14 cellular contexts compared by ENCODE assay signal in genomic region chr18:3219621-3220335, GRCh38. TPM values are rescaled to one million over a fixed set of nuclear protein-coding genes. Genes with fewer than 3 reads are reported as not detected.
A peak's percentile ranks its signal among the peaks of the same experiment; 100 is the strongest.
DNase-seq lines count a peak whose midpoint lies in the region; ATAC-seq and TF ChIP-seq lines count a peak whose summit lies in the region.
"Had no signal": no experiment of that assay in that cellular context is flagged by ENCODE, and none has a peak within 500 bp of the region (broad histone marks: within the 10 kb centered on the region; RNA-seq: fewer than 3 reads in every experiment).

Gene MYOM1 (minus strand): TSS chr18:3219968. CDS start chr18:3215223, 4,745 bp downstream.

- ATAC-seq in gastrocnemius medialis (peak; percentile 67 to 73), GM18520 (IDR thresholded peaks at IDR 0.05; ENCODE audit: unreplicated experiment) (no peak)
- ATAC-seq: activated CD8-positive, alpha-beta T cell treated with anti-CD3 and anti-CD28 coated beads for 36 hours; lower lobe of right lung had no signal

- peaks cover 29% of the 10 kb centered on the region for H3K4me1 Mint-ChIP-seq in mesothelial cell of epicardium

- H3K36me3 Mint-ChIP-seq in mesothelial cell of epicardium, result no peaks in the 10 kb centered on the region

- H3K36me3 ChIP-seq in esophagus (ENCODE audit: control insufficient read depth in 2 of 2, insufficient read depth in 2 of 2, low read length in 1 of 2) (no peaks in the 10 kb centered on the region), gastrocnemius medialis (no peaks in the 10 kb centered on the region)
- H3K36me3 ChIP-seq: lower lobe of right lung had no signal

- peak; percentile 73 for DNase-seq in OCI-M1 (lab: John Stamatoyannopoulos, UW)
- no peak for DNase-seq in mesothelial cell of epicardium (ENCODE audit: low spot score in 2 of 2, unreplicated experiment in 2 of 2)
- peak; percentile 35 to 60 for DNase-seq in gastrocnemius medialis
- no peak for DNase-seq in NCI-H526 (lab: John Stamatoyannopoulos, UW)
- DNase-seq in activated gamma-delta T cell treated with Interleukin-2 at 50 U/mL for 16 hours, result no peak
- DNase-seq in UCSD-AML1 (lab: John Stamatoyannopoulos, UW; ENCODE audit: unreplicated experiment), result no peak
- DNase-seq: activated CD8-positive, alpha-beta T cell treated with anti-CD3 and anti-CD28 coated beads for 36 hours; activated naive CD4-positive, alpha-beta T cell treated with anti-CD3 and anti-CD28 coated beads, Interleukin-2, amount 50 U/mL, for 16 hours; DMS153; lower lobe of right lung had no signal

- intact Hi-C loops in gastrocnemius medialis (cut with DNase I; ENCODE audit: low total_unique reads), result loop anchor here (1.0 kb wide), 1 partner anchor 28 kb away; the partner anchor contains the start of gene MYL12A

- peak in 1 of 2 donors; percentile 67 for TF ChIP-seq POLR2A in gastrocnemius medialis (IDR thresholded peaks at IDR 0.05)

- H3K4me3 ChIP-seq in esophagus (ENCODE audit: low read depth in 1 of 2, low read length in 2 of 2), result peak within 1 kb of the TSS in 1 of 2 donors; percentile 31
- H3K4me3 ChIP-seq in gastrocnemius medialis, result peak within 1 kb of the TSS; percentile 50 to 67 (median 58)
- H3K4me3 ChIP-seq: lower lobe of right lung had no signal

- H3K27me3 Mint-ChIP-seq in mesothelial cell of epicardium (ENCODE audit: low read depth), result no peaks in the 10 kb centered on the region
- H3K27me3 Mint-ChIP-seq: activated CD8-positive, alpha-beta T cell treated with anti-CD3 and anti-CD28 coated beads for 36 hours had no signal

- H3K9me3 Mint-ChIP-seq in mesothelial cell of epicardium, result peaks cover 9% of the 10 kb centered on the region
- H3K9me3 Mint-ChIP-seq: activated CD8-positive, alpha-beta T cell treated with anti-CD3 and anti-CD28 coated beads for 36 hours; T-helper 1 cell treated with Interleukin-12 subunit alpha and Interleukin-12 subunit beta and Interleukin-4 antibody, amounts not matched to agents 30 μg/mL and 1 μg/mL, for 36 hours had no signal

- no peak within 1 kb of the TSS for H3K4me3 Mint-ChIP-seq in mesothelial cell of epicardium
- H3K4me3 Mint-ChIP-seq: activated CD8-positive, alpha-beta T cell treated with anti-CD3 and anti-CD28 coated beads for 36 hours; T-helper 1 cell treated with Interleukin-12 subunit alpha and Interleukin-12 subunit beta and Interleukin-4 antibody, amounts not matched to agents 30 μg/mL and 1 μg/mL, for 36 hours had no signal

- TF ChIP-seq CTCF in mesothelial cell of epicardium (IDR thresholded peaks at IDR 0.05; ENCODE audit: unreplicated experiment) (no peak), gastrocnemius medialis (IDR thresholded peaks at IDR 0.05 in 4 of 5, conservative IDR thresholded peaks at IDR 0.05 in 1 of 5) (no peak)

- H3K4me1 ChIP-seq in esophagus (ENCODE audit: control insufficient read depth in 2 of 2, insufficient read depth in 2 of 2, low read length in 1 of 2), result no peaks in the 10 kb centered on the region
- peaks cover 35 to 36% of the 10 kb centered on the region in 2 donors for H3K4me1 ChIP-seq in gastrocnemius medialis
- H3K4me1 ChIP-seq: lower lobe of right lung had no signal

- H3K9me3 ChIP-seq in esophagus (ENCODE audit: control insufficient read depth in 2 of 2, insufficient read depth in 1 of 2, low read depth in 1 of 2, low read length in 1 of 2), result no peaks in the 10 kb centered on the region
- H3K9me3 ChIP-seq in gastrocnemius medialis, result no peaks in the 10 kb centered on the region
- H3K9me3 ChIP-seq: lower lobe of right lung had no signal

- H3K27me3 ChIP-seq in esophagus (ENCODE audit: control insufficient read depth in 1 of 2, insufficient read depth in 2 of 2, low read length in 2 of 2) (no peaks in the 10 kb centered on the region), gastrocnemius medialis (no peaks in the 10 kb centered on the region)

- peak within 1 kb of the TSS; percentile 28 to 74 for H3K27ac ChIP-seq in esophagus (ENCODE audit: low read depth in 2 of 2, low read length in 1 of 2)
- H3K27ac ChIP-seq in gastrocnemius medialis, result peak within 1 kb of the TSS; percentile 81 to 90 (median 89)
- H3K27ac ChIP-seq: HL-60, lower lobe of right lung had no signal

- 66 to 77% methylated on average over 10 of the region's 10 CpGs for WGBS in esophagus, 2 donors

- in situ Hi-C loops in gastrocnemius medialis (cut with MboI; ENCODE audit: low sequenced_read_pairs in 4 of 4), result no loop called here

- peak within 1 kb of the TSS; percentile 9 for H3K27ac Mint-ChIP-seq in mesothelial cell of epicardium
- H3K27ac Mint-ChIP-seq: activated CD8-positive, alpha-beta T cell treated with anti-CD3 and anti-CD28 coated beads for 36 hours; T-helper 1 cell treated with Interleukin-12 subunit alpha and Interleukin-12 subunit beta and Interleukin-4 antibody, amounts not matched to agents 30 μg/mL and 1 μg/mL, for 36 hours had no signal

RNA-seq across cellular contexts. Expression of gene MYOM1, which starts in this region (rescaled TPM):
- 1 to 10 TPM; 1.6 to 1.7 TPM for polyA plus RNA-seq in esophagus
- total RNA-seq in mesothelial cell of epicardium (1.2 to 2.8 TPM (median 2.1 TPM) in 3 replicates), gastrocnemius medialis (100 to 1,000 TPM; 245 to 307 (median 273) TPM)

Comparison
In these comparisons a context has a peak if more than half of its experiments do, and no peak if none do; other contexts are left out.
1. RNA of gene MYOM1 (total RNA-seq): 245 to 307 TPM in gastrocnemius medialis; 1.2 to 2.8 TPM in mesothelial cell of epicardium; every median in the first group is over 10 times any median in the second.
2. DNase-seq: peak in OCI-M1 (single experiment) and gastrocnemius medialis (2 of 2); none in mesothelial cell of epicardium (0 of 2), NCI-H526 (0 of 2), activated gamma-delta T cell treated with Interleukin-2 at 50 U/mL for 16 hours (single experiment) and UCSD-AML1 (single experiment).